In genomic region chrX:55450259-55450658, GRCh38 we compare ENCODE assay signal across 11 cellular contexts. TPM values are rescaled to one million over a fixed set of nuclear protein-coding genes. Genes with fewer than 3 reads are reported as not detected.
DNase-seq lines count a peak whose midpoint lies in the region; ATAC-seq and TF ChIP-seq lines count a peak whose summit lies in the region.
"Had no signal": no experiment of that assay in that cellular context is flagged by ENCODE, and none has a peak within 500 bp of the region (broad histone marks: within the 10 kb centered on the region; RNA-seq: fewer than 3 reads in every experiment).

No MANE protein-coding gene starts in this region.

- TF ChIP-seq CTCF in AG10803 (conservative IDR thresholded peaks at IDR 0.05; ENCODE audit: low read length) (peak; percentile 32), GM12865 (IDR thresholded peaks at IDR 0.05; ENCODE audit: insufficient read depth, low read depth, low read length, missing control alignments) (no peak), left lung (IDR thresholded peaks at IDR 0.05) (no peak)

- POLR2A ChIA-PET in T-cell (lab: Charles Lee): no interaction called here
- POLR2A ChIA-PET in activated CD4-positive, alpha-beta memory T cell treated with anti-CD3 and anti-CD28 coated beads for 36 hours (lab: Charles Lee): no interaction called here

- ATAC-seq in left lung: peak; percentile 45
- no peak for ATAC-seq in T-cell (replicated peaks in 1 of 4)
- no peak for ATAC-seq in GM18861 (IDR thresholded peaks at IDR 0.05; ENCODE audit: unreplicated experiment)

- H3K4me1 ChIP-seq in adipocyte (ENCODE audit: control insufficient read depth, insufficient read depth, low read length): no peaks in the 10 kb centered on the region
- peaks cover 0 to 3% of the 10 kb centered on the region in 2 donors for H3K4me1 ChIP-seq in left lung

- no peaks in the 10 kb centered on the region for H3K9me3 ChIP-seq in adipocyte (ENCODE audit: control insufficient read depth, low read length)
- no peaks in the 10 kb centered on the region for H3K9me3 ChIP-seq in left lung
- H3K9me3 ChIP-seq: thoracic aorta had no signal

- no peak overlapping the region for H3K9ac ChIP-seq in adipocyte (ENCODE audit: low read length)

- CTCF ChIA-PET in T-cell (lab: Charles Lee): no interaction called here
- CTCF ChIA-PET in activated CD4-positive, alpha-beta memory T cell treated with anti-CD3 and anti-CD28 coated beads for 36 hours (lab: Charles Lee): no interaction called here

- no peak overlapping the region for H3K27ac ChIP-seq in left lung
- H3K27ac ChIP-seq: thoracic aorta had no signal

- peaks cover 13 to 22% (median 21%) of the 10 kb centered on the region in 3 donors for H3K4me1 Mint-ChIP-seq in T-cell
- peaks cover 8% of the 10 kb centered on the region for H3K4me1 Mint-ChIP-seq in activated CD4-positive, alpha-beta memory T cell treated with anti-CD3 and anti-CD28 coated beads for 36 hours (ENCODE audit: low read depth)

- H3K4me3 Mint-ChIP-seq in T-cell: no peak overlapping the region
- no peak overlapping the region for H3K4me3 Mint-ChIP-seq in activated CD4-positive, alpha-beta memory T cell treated with anti-CD3 and anti-CD28 coated beads for 36 hours

- H3K27ac Mint-ChIP-seq in T-cell: peak overlapping the region in 1 of 2 donors; percentile 36
- H3K27ac Mint-ChIP-seq in activated CD4-positive, alpha-beta memory T cell treated with anti-CD3 and anti-CD28 coated beads for 36 hours: no peak overlapping the region

- intact Hi-C loops in left lung (cut with DNase I): no loop called here
- intact Hi-C loops in activated CD4-positive, alpha-beta memory T cell treated with anti-CD3 and anti-CD28 coated beads for 36 hours (cut with micrococcal nuclease): no loop called here

- H3K9me3 Mint-ChIP-seq in T-cell: no peaks in the 10 kb centered on the region
- H3K9me3 Mint-ChIP-seq in activated CD4-positive, alpha-beta memory T cell treated with anti-CD3 and anti-CD28 coated beads for 36 hours: no peaks in the 10 kb centered on the region

- H3K36me3 ChIP-seq in adipocyte (ENCODE audit: control insufficient read depth, insufficient read depth, low read length, severe bottlenecking) (no peaks in the 10 kb centered on the region), left lung (no peaks in the 10 kb centered on the region)
- H3K36me3 ChIP-seq: thoracic aorta had no signal

- H3K27me3 ChIP-seq in adipocyte (replicated peaks; ENCODE audit: control insufficient read depth, insufficient read depth, low read length) (no peaks in the 10 kb centered on the region), left lung (no peaks in the 10 kb centered on the region)

- H3K4me3 ChIP-seq in AG10803 (ENCODE audit: low read length): no peak overlapping the region
- no peak overlapping the region for H3K4me3 ChIP-seq in GM12865 (ENCODE audit: low read depth, low read length)
- H3K4me3 ChIP-seq in adipocyte (ENCODE audit: low read length): no peak overlapping the region
- no peak overlapping the region for H3K4me3 ChIP-seq in left lung
- H3K4me3 ChIP-seq: thoracic aorta had no signal

- H3K27me3 Mint-ChIP-seq in T-cell: peaks cover 0 to 4% of the 10 kb centered on the region in 2 donors
- no peaks in the 10 kb centered on the region for H3K27me3 Mint-ChIP-seq in activated CD4-positive, alpha-beta memory T cell treated with anti-CD3 and anti-CD28 coated beads for 36 hours

- H3K36me3 Mint-ChIP-seq in T-cell: no peaks in the 10 kb centered on the region
- H3K36me3 Mint-ChIP-seq in activated CD4-positive, alpha-beta memory T cell treated with anti-CD3 and anti-CD28 coated beads for 36 hours: peaks cover 2% of the 10 kb centered on the region

- DNase-seq in AG10803 (ENCODE audit: low read depth): peak; percentile 4
- DNase-seq in GM12865 (ENCODE audit: low read depth): peak; percentile 0
- DNase-seq in adipocyte (ENCODE audit: low read depth): peak; percentile 2
- DNase-seq in left lung: no peak
- DNase-seq in T-cell: no peak
- no peak for DNase-seq in activated CD4-positive, alpha-beta memory T cell treated with anti-CD3 and anti-CD28 coated beads for 36 hours
- DNase-seq in H4 (ENCODE audit: low spot score): no peak
- DNase-seq: activated CD4-positive, CD25-positive, alpha-beta regulatory T cell; NK-92 treated with Interleukin-12 subunit alpha and Interleukin-12 subunit beta, amount 100 ng/mL, for 24 hours had no signal

RNA-seq across cellular contexts. Expression of gene MAGEH1, which starts 1.7 kb away (rescaled TPM):
- total RNA-seq in left lung (10 to 100 TPM; 30.4 to 30.5 TPM), T-cell (10 to 100 TPM; 18.5 to 25.5 (median 22.3) TPM)
- 10 to 100 TPM; 19.1 to 20.0 TPM for total RNA-seq in activated CD4-positive, alpha-beta memory T cell treated with anti-CD3 and anti-CD28 coated beads for 36 hours
- total RNA-seq in H4 (2014; rRNA removed; shearing (Covaris generic)): 44.3 and 44.5 TPM in 2 replicates

RNA-seq across cellular contexts. Expression of gene USP51, which starts 39.4 kb away (rescaled TPM):
- total RNA-seq in left lung (1 to 10 TPM; 3.0 to 3.3 TPM), T-cell (1 to 10 TPM; 1.6 to 2.1 (median 1.7) TPM)
- total RNA-seq in activated CD4-positive, alpha-beta memory T cell treated with anti-CD3 and anti-CD28 coated beads for 36 hours: 1 to 10 TPM; 1.6 to 2.1 TPM
- 0.78 and 0.91 TPM in 2 replicates for total RNA-seq in H4 (2014; rRNA removed; shearing (Covaris generic))

Comparison
In these comparisons a context has a peak if more than half of its experiments do, and no peak if none do; other contexts are left out.
1. DNase-seq: peak in AG10803 (single experiment), GM12865 (single experiment) and adipocyte (single experiment); none in left lung (0 of 2), T-cell (0 of 34), activated CD4-positive, alpha-beta memory T cell treated with anti-CD3 and anti-CD28 coated beads for 36 hours (single experiment) and H4 (single experiment).